Comparison of ENCODE assay signal across 8 cellular contexts in genomic region chr11:2975594-2975993, GRCh38. TPM values are rescaled to one million over a fixed set of nuclear protein-coding genes. Genes with fewer than 3 reads are reported as not detected.
A peak's percentile ranks its signal among the peaks of the same experiment; 100 is the strongest.
DNase-seq lines count a peak whose midpoint lies in the region; ATAC-seq and TF ChIP-seq lines count a peak whose summit lies in the region.

No MANE protein-coding gene starts in this region.

- no peak overlapping the region for H4K5ac ChIP-seq in IMR-90 (ENCODE audit: low read depth, low read length)

- peak; percentile 50 for TF ChIP-seq RAD21 in IMR-90 (IDR thresholded peaks at IDR 0.05; ENCODE audit: low read length)

- no peak overlapping the region for H3K27ac ChIP-seq in IMR-90 (ENCODE audit: insufficient read depth, low read length)

- H3K23ac ChIP-seq in IMR-90 (ENCODE audit: low read depth, low read length) = no peak overlapping the region

- no peak overlapping the region for H4K8ac ChIP-seq in IMR-90 (ENCODE audit: low read depth in 2 of 2, low read length in 2 of 2)

- TF ChIP-seq POLR2A in IMR-90 (IDR thresholded peaks at IDR 0.05; ENCODE audit: low read depth, low read length) = no peak

- H3K4me3 ChIP-seq in IMR-90 (ENCODE audit: insufficient read depth, low read depth, low read length) (no peak overlapping the region), WI38 (ENCODE audit: low read depth, low read length) (no peak overlapping the region), mucosa of descending colon (no peak overlapping the region)

- H4K91ac ChIP-seq in IMR-90 (ENCODE audit: insufficient read depth, low read depth, low read length) = no peak overlapping the region

- H2BK15ac ChIP-seq in IMR-90 (ENCODE audit: low read depth, low read length) = no peak overlapping the region

- no peak overlapping the region for H2BK120ac ChIP-seq in IMR-90 (ENCODE audit: low read depth, low read length)

- no peak overlapping the region for H2AK9ac ChIP-seq in IMR-90 (replicated peaks; ENCODE audit: low read depth, low read length, poor library complexity)

- DNase-seq in DMS53 treated with DMSO at 0.1 percent for 48 hours (lab: John Stamatoyannopoulos, UW; ENCODE audit: unreplicated experiment) = peak; percentile 10
- peak; percentile 37 for DNase-seq in IMR-90
- peak; percentile 46 for DNase-seq in effector CD4-positive, alpha-beta T cell
- no peak for DNase-seq in mucosa of descending colon
- DNase-seq in NCI-H2081 treated with DMSO at 0.1 percent for 48 hours (lab: John Stamatoyannopoulos, UW) = no peak
- no peak for DNase-seq in retina

- no peak overlapping the region for H3K4me2 ChIP-seq in IMR-90 (ENCODE audit: low read depth, low read length)

- CTCF ChIA-PET in IMR-90 (lab: Yijun Ruan, JAX) = interaction anchor here (0.6 to 1.2 kb wide), 2 partner anchors 13 to 40 kb away, joined by 3 to 4 read pairs; no protein-coding TSS in a partner anchor

- no peak overlapping the region for H2BK5ac ChIP-seq in IMR-90 (ENCODE audit: low read depth, low read length, poor library complexity, severe bottlenecking)

- TF ChIP-seq CTCF in IMR-90 (conservative IDR thresholded peaks at IDR 0.05; ENCODE audit: low read depth, low read length) = peak; percentile 46
- TF ChIP-seq CTCF in WI38 (IDR thresholded peaks at IDR 0.05; ENCODE audit: low read depth, low read length) = peak; percentile 40
- no peak for TF ChIP-seq CTCF in mucosa of descending colon (IDR thresholded peaks at IDR 0.05)

- H3K9me3 ChIP-seq in IMR-90 (ENCODE audit: control insufficient read depth, insufficient read depth, low read length) (no peaks in the 10 kb centered on the region), mucosa of descending colon (no peaks in the 10 kb centered on the region)

- H3K27me3 ChIP-seq in IMR-90 (ENCODE audit: control insufficient read depth, insufficient read depth, low read length) = no peaks in the 10 kb centered on the region

- H3K4me1 ChIP-seq in IMR-90 (ENCODE audit: control insufficient read depth, insufficient read depth, low read length) = no peaks in the 10 kb centered on the region
- H3K4me1 ChIP-seq in mucosa of descending colon (ENCODE audit: low read depth) = no peaks in the 10 kb centered on the region

- WGBS in IMR-90 (ENCODE audit: extremely low coverage in 2 of 2, insufficient read length in 1 of 2), 2 experiments = no CpG with 5 or more reads among the region's 4 CpGs

- dilution Hi-C loops in IMR-90 (cut with HindIII; ENCODE audit: low sequenced_read_pairs, unreplicated experiment) = no loop called here

- H3K36me3 ChIP-seq in IMR-90 (ENCODE audit: control insufficient read depth, insufficient read depth, low read length) (peaks cover 45% of the 10 kb centered on the region), mucosa of descending colon (ENCODE audit: low read depth) (peaks cover 4% of the 10 kb centered on the region)

- ATAC-seq in IMR-90 (ENCODE audit: low read depth) (peak; percentile 72), mucosa of descending colon (peak; percentile 89), HG02588 (IDR thresholded peaks at IDR 0.05; ENCODE audit: unreplicated experiment) (no peak)

- no peak overlapping the region for H3K4ac ChIP-seq in IMR-90 (ENCODE audit: low read depth, low read length)

- POLR2A ChIA-PET in IMR-90 (lab: Charles Lee; ENCODE audit: unreplicated experiment) = no interaction called here

- no peak overlapping the region for H3K18ac ChIP-seq in IMR-90 (ENCODE audit: low read depth, low read length)

- no TSS peak for BruUV-seq in IMR-90 (replicated peaks; lab: Mats Ljungman, UMichigan)

- no peak overlapping the region for H3K56ac ChIP-seq in IMR-90 (ENCODE audit: extremely low read depth, insufficient read depth, low read length)

- no peak overlapping the region for H2BK20ac ChIP-seq in IMR-90 (ENCODE audit: low read depth, low read length)

- no peaks in the 10 kb centered on the region for H3K9me1 ChIP-seq in IMR-90 (ENCODE audit: insufficient read depth, low read length)

- H2AK5ac ChIP-seq in IMR-90 (ENCODE audit: low read depth, low read length) = no peak overlapping the region

- no peak overlapping the region for H2AFZ ChIP-seq in IMR-90 (replicated peaks; ENCODE audit: low read length, poor library complexity)

- in situ Hi-C loops in IMR-90 (cut with MboI; ENCODE audit: low sequenced_read_pairs) = no loop called here

- H4K20me1 ChIP-seq in IMR-90 (ENCODE audit: insufficient read depth, low read length) = peaks cover 36% of the 10 kb centered on the region

- no peak overlapping the region for H3K14ac ChIP-seq in IMR-90 (replicated peaks; ENCODE audit: low read depth, low read length)

- peaks cover 50 to 74% of the 10 kb centered on the region in 2 experiments for H3K79me1 ChIP-seq in IMR-90 (ENCODE audit: low read depth in 1 of 2, low read length in 2 of 2)

- intact Hi-C loops in IMR-90 (cut with micrococcal nuclease) (no loop called here), mucosa of descending colon (cut with DNase I, micrococcal nuclease) (no loop called here)

- H3K9ac ChIP-seq in IMR-90 (ENCODE audit: low read depth, low read length) = no peak overlapping the region

TF ChIP-seq in IMR-90, 13 proteins besides CTCF, POLR2A, EP300 and RAD21:
- no peak for TF ChIP-seq RFX5 (IDR thresholded peaks at IDR 0.05; ENCODE audit: low read depth, low read length)
- TF ChIP-seq NFE2L2 (IDR thresholded peaks at IDR 0.05; ENCODE audit: low read depth, low read length) = no peak
- TF ChIP-seq SMC3 (IDR thresholded peaks at IDR 0.05; ENCODE audit: low read depth, low read length) = peak; percentile 41

RNA-seq across cellular contexts. Expression of gene NAP1L4, which starts 16.5 kb away (rescaled TPM):
- total RNA-seq in IMR-90 (2012; rRNA removed) (71.5 and 80.8 TPM in 2 replicates), mucosa of descending colon (100 to 1,000 TPM in 1 of 3 donors, 10 to 100 TPM in 2; 94.0 to 116 (median 99.8) TPM)
- 57.3 and 80.7 TPM in 2 replicates for polyA plus RNA-seq in IMR-90 (2012; rRNA removed)
- polyA plus RNA-seq in IMR-90 (2012; cell fraction: cytosol; rRNA removed) = 50.3 and 75.4 TPM in 2 replicates
- polyA plus RNA-seq in IMR-90 (2012; cell fraction: nucleus; rRNA removed; ENCODE audit: low replicate concordance) = 71.1 and 101 TPM in 2 replicates

RNA-seq across cellular contexts. Expression of gene PHLDA2, which starts 46.4 kb away (rescaled TPM):
- 3.8 and 4.4 TPM in 2 replicates for total RNA-seq in IMR-90 (2012; rRNA removed)
- polyA plus RNA-seq in IMR-90 (2012; rRNA removed) = 89.0 and 154 TPM in 2 replicates
- polyA plus RNA-seq in IMR-90 (2012; cell fraction: cytosol; rRNA removed) = 190 and 339 TPM in 2 replicates
- 56.3 and 191 TPM in 2 replicates for polyA plus RNA-seq in IMR-90 (2012; cell fraction: nucleus; rRNA removed; ENCODE audit: low replicate concordance)
- 10 to 100 TPM in 2 of 3 donors, 1 to 10 TPM in 1; 8.9 to 25.6 (median 23.9) TPM for total RNA-seq in mucosa of descending colon

Comparison
In these comparisons a context has a peak if more than half of its experiments do, and no peak if none do; other contexts are left out.
1. DNase-seq: peak in DMS53 treated with DMSO at 0.1 percent for 48 hours (single experiment), IMR-90 (single experiment) and effector CD4-positive, alpha-beta T cell (single experiment); none in mucosa of descending colon (0 of 3), NCI-H2081 treated with DMSO at 0.1 percent for 48 hours (single experiment) and retina (single experiment).